In the genomic region with DNA sequence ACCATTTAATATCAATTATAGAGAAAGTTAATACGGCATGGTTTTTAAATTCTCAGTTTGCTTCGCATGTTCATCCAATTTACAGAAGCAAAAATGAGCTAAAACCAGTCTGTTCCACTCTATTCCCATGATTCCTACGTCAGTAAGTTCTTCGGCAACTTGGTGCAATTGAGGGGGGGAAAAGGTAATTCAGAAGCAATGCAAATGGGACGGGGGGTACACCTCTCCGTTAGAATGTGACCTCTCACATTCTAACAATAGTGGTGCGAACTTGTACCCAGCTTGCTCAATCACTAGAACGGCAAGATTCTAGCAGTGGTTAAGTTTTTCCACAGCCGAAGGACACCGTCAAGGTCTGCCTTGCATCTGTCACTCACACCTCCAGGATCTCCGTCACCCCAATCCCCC, we compare ENCODE assay signal across 8 cellular contexts. TPM values are rescaled to one million over a fixed set of nuclear protein-coding genes. Genes with fewer than 3 reads are reported as not detected.
A peak's percentile ranks its signal among the peaks of the same experiment; 100 is the strongest.
DNase-seq lines count a peak whose midpoint lies in the region; ATAC-seq, FAIRE-seq and TF ChIP-seq lines count a peak whose summit lies in the region.

No MANE protein-coding gene starts in this region.

- H3K36me3 Mint-ChIP-seq in activated CD4-positive, alpha-beta memory T cell treated with anti-CD3 and anti-CD28 coated beads, Interleukin-2, amount 10 ng/mL, durations not matched to agents 7 days and 5 days (ENCODE audit: low read depth): peaks cover 8% of the 10 kb centered on the region

- H3K27me3 ChIP-seq in AG04450 (ENCODE audit: control insufficient read depth, insufficient read depth, low read length) (no peaks in the 10 kb centered on the region), heart right ventricle (no peaks in the 10 kb centered on the region)

- H3K36me3 ChIP-seq in HEK293 (ENCODE audit: control insufficient read depth in 2 of 2, insufficient read depth in 1 of 2, low read length in 2 of 2) (peaks cover 0 to 13% of the 10 kb centered on the region in 2 experiments; a peak in 1 of 3 replicates), heart right ventricle (peaks cover 0 to 4% (median 0%) of the 10 kb centered on the region in 9 donors)

- peaks cover 19% of the 10 kb centered on the region for H3K4me1 Mint-ChIP-seq in activated CD4-positive, alpha-beta memory T cell treated with anti-CD3 and anti-CD28 coated beads, Interleukin-2, amount 10 ng/mL, durations not matched to agents 7 days and 5 days

- H3K9me3 Mint-ChIP-seq in activated CD4-positive, alpha-beta memory T cell treated with anti-CD3 and anti-CD28 coated beads, Interleukin-2, amount 10 ng/mL, durations not matched to agents 7 days and 5 days: no peaks in the 10 kb centered on the region

- ATAC-seq in heart right ventricle: peak in 7 of 8 donors; percentile 13 to 54 (median 18)
- ATAC-seq in sciatic nerve: peak; percentile 3
- no peak for ATAC-seq in GM21423 (IDR thresholded peaks at IDR 0.05; ENCODE audit: unreplicated experiment)
- no peak for ATAC-seq in HG03039 (IDR thresholded peaks at IDR 0.05; ENCODE audit: unreplicated experiment)

- no peak for TF ChIP-seq CTCF in AG04450 (IDR thresholded peaks at IDR 0.05; ENCODE audit: low read depth, low read length)
- no peak for TF ChIP-seq CTCF in HEK293 (tag by site-specific recombination; IDR thresholded peaks at IDR 0.05)
- TF ChIP-seq CTCF in heart right ventricle (IDR thresholded peaks at IDR 0.05): no peak
- TF ChIP-seq CTCF in D721Med (IDR thresholded peaks at IDR 0.05; ENCODE audit: insufficient read depth, missing control alignments): no peak

- H3K4me1 ChIP-seq in HEK293 (ENCODE audit: control insufficient read depth, insufficient read depth, low read length) (no peaks in the 10 kb centered on the region), heart right ventricle (peaks cover 0 to 24% (median 14%) of the 10 kb centered on the region in 9 donors)

- peaks cover 3% of the 10 kb centered on the region for H3K27me3 Mint-ChIP-seq in activated CD4-positive, alpha-beta memory T cell treated with anti-CD3 and anti-CD28 coated beads, Interleukin-2, amount 10 ng/mL, durations not matched to agents 7 days and 5 days

- H3K4me3 ChIP-seq in AG04450 (ENCODE audit: low read depth, low read length) (peak overlapping the region; percentile 81), HEK293 (ENCODE audit: low read depth, low read length) (peak overlapping the region; percentile 88), heart right ventricle (peak overlapping the region; percentile 72 to 100 (median 92))

- H3K9me3 ChIP-seq in AG04450 (ENCODE audit: control insufficient read depth, insufficient read depth, low read length) (no peaks in the 10 kb centered on the region), HEK293 (ENCODE audit: control insufficient read depth, insufficient read depth, low read depth, low read length) (no peaks in the 10 kb centered on the region), heart right ventricle (no peaks in the 10 kb centered on the region)

- DNase-seq in AG04450 (ENCODE audit: low read depth, low spot score) (no peak), heart right ventricle (no peak), sciatic nerve (ENCODE audit: low spot score) (no peak), D721Med (ENCODE audit: insufficient read length, low spot score) (no peak)
- DNase-seq in activated CD4-positive, alpha-beta memory T cell treated with anti-CD3 and anti-CD28 coated beads, Interleukin-2, amount 10 ng/mL, durations not matched to agents 7 days and 5 days: no peak

- intact Hi-C loops in heart right ventricle (cut with DNase I): loop anchor here in 1 of 10 donors (10.0 kb wide), 1 partner anchor 294 kb away; a partner anchor contains a TSS
- intact Hi-C loops in sciatic nerve (cut with DNase I): no loop called here

- WGBS in heart right ventricle, 2 donors: 3 to 5% methylated on average over 11 of the region's 11 CpGs

- H3K27ac ChIP-seq in AG04450 (ENCODE audit: low read depth, low read length) (no peak overlapping the region), HEK293 (ENCODE audit: extremely low read depth, low read depth, low read length) (peak overlapping the region; percentile 59; the same call in 1 of the 2 replicates), heart right ventricle (peak overlapping the region in 9 of 10 donors; percentile 70 to 92 (median 83))

- CTCF ChIA-PET in AG04450 (lab: Charles Lee): interaction anchor here (1.0 kb wide), 1 partner anchor 26 kb away, joined by 4 read pairs; a partner anchor contains a TSS
- CTCF ChIA-PET in HEK293 (lab: Yijun Ruan, JAX): interaction anchor here (0.7 kb wide), 1 partner anchor 41 kb away, joined by 4 read pairs; no protein-coding TSS in a partner anchor
- CTCF ChIA-PET in activated CD4-positive, alpha-beta memory T cell treated with anti-CD3 and anti-CD28 coated beads, Interleukin-2, amount 10 ng/mL, durations not matched to agents 7 days and 5 days (lab: Charles Lee): interaction anchor here (0.6 kb wide), 1 partner anchor 186 kb away, joined by 6 read pairs; no protein-coding TSS in a partner anchor

- no peak for FAIRE-seq in D721Med (lab: Jason Lieb, UNC)

- no peak overlapping the region for H3K27ac Mint-ChIP-seq in activated CD4-positive, alpha-beta memory T cell treated with anti-CD3 and anti-CD28 coated beads, Interleukin-2, amount 10 ng/mL, durations not matched to agents 7 days and 5 days

- POLR2A ChIA-PET in AG04450 (lab: Yijun Ruan, JAX) (no interaction called here), HEK293 (lab: Yijun Ruan, JAX) (interaction anchor here (1.0 to 1.5 kb wide), 2 partner anchors 26 to 169 kb away, joined by 4 to 6 read pairs; a partner anchor contains a TSS)
- POLR2A ChIA-PET in activated CD4-positive, alpha-beta memory T cell treated with anti-CD3 and anti-CD28 coated beads, Interleukin-2, amount 10 ng/mL, durations not matched to agents 7 days and 5 days (lab: Charles Lee): interaction anchor here (1.1 to 1.9 kb wide), 3 partner anchors 25 to 169 kb away, joined by 3 to 7 read pairs (median 5); a partner anchor contains a TSS

- peak overlapping the region; percentile 82 for H3K4me3 Mint-ChIP-seq in activated CD4-positive, alpha-beta memory T cell treated with anti-CD3 and anti-CD28 coated beads, Interleukin-2, amount 10 ng/mL, durations not matched to agents 7 days and 5 days

TF ChIP-seq in HEK293, 187 proteins besides CTCF, POLR2A, EP300 and RAD21 (continues in another document):
- TF ChIP-seq, protein P1, sequence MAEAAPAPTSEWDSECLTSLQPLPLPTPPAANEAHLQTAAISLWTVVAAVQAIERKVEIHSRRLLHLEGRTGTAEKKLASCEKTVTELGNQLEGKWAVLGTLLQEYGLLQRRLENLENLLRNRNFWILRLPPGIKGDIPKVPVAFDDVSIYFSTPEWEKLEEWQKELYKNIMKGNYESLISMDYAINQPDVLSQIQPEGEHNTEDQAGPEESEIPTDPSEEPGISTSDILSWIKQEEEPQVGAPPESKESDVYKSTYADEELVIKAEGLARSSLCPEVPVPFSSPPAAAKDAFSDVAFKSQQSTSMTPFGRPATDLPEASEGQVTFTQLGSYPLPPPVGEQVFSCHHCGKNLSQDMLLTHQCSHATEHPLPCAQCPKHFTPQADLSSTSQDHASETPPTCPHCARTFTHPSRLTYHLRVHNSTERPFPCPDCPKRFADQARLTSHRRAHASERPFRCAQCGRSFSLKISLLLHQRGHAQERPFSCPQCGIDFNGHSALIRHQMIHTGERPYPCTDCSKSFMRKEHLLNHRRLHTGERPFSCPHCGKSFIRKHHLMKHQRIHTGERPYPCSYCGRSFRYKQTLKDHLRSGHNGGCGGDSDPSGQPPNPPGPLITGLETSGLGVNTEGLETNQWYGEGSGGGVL (tag by site-specific recombination; IDR thresholded peaks at IDR 0.05): peak; percentile 19; the same call in 1 of the 2 replicates
- TF ChIP-seq ZSCAN30 (tag by site-specific recombination; IDR thresholded peaks at IDR 0.05) (no peak), ZNF335 (tag by site-specific recombination; conservative IDR thresholded peaks at IDR 0.05) (peak; percentile 37)
- TF ChIP-seq, protein P2, sequence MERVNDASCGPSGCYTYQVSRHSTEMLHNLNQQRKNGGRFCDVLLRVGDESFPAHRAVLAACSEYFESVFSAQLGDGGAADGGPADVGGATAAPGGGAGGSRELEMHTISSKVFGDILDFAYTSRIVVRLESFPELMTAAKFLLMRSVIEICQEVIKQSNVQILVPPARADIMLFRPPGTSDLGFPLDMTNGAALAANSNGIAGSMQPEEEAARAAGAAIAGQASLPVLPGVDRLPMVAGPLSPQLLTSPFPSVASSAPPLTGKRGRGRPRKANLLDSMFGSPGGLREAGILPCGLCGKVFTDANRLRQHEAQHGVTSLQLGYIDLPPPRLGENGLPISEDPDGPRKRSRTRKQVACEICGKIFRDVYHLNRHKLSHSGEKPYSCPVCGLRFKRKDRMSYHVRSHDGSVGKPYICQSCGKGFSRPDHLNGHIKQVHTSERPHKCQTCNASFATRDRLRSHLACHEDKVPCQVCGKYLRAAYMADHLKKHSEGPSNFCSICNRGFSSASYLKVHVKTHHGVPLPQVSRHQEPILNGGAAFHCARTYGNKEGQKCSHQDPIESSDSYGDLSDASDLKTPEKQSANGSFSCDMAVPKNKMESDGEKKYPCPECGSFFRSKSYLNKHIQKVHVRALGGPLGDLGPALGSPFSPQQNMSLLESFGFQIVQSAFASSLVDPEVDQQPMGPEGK (tag by site-specific recombination; IDR thresholded peaks at IDR 0.05): peak; percentile 45; the same call in 1 of the 2 replicates

RNA-seq across cellular contexts. Expression of a gene that starts 0.7 kb away (rescaled TPM):
- 47.5 and 52.3 TPM in 2 replicates for polyA plus RNA-seq in AG04450 (2011; rRNA removed)
- 39.2 and 57.4 TPM in 2 replicates for polyA minus RNA-seq in AG04450 (2011; rRNA and poly(A)+ RNA removed)
- 10 to 100 TPM; 13.2 to 15.3 TPM for total RNA-seq in activated CD4-positive, alpha-beta memory T cell treated with anti-CD3 and anti-CD28 coated beads, Interleukin-2, amount 10 ng/mL, durations not matched to agents 7 days and 5 days
- total RNA-seq in heart right ventricle: 100 to 1,000 TPM in 1 of 10 donors, 10 to 100 TPM in 9; 39.4 to 100 (median 50.3) TPM
- polyA plus RNA-seq in heart right ventricle: 10 to 100 TPM; 14.3 to 33.3 TPM
- total RNA-seq in sciatic nerve: 26.4 TPM

RNA-seq across cellular contexts. Expression of a gene that starts 25.9 kb away (rescaled TPM):
- 38.9 and 44.8 TPM in 2 replicates for polyA plus RNA-seq in AG04450 (2011; rRNA removed)
- polyA minus RNA-seq in AG04450 (2011; rRNA and poly(A)+ RNA removed): 22.8 and 38.7 TPM in 2 replicates
- 10 to 100 TPM; 30.5 to 32.4 TPM for total RNA-seq in activated CD4-positive, alpha-beta memory T cell treated with anti-CD3 and anti-CD28 coated beads, Interleukin-2, amount 10 ng/mL, durations not matched to agents 7 days and 5 days
- total RNA-seq in heart right ventricle: 10 to 100 TPM in 1 of 10 donors, 1 to 10 TPM in 9; 3.0 to 10.2 (median 6.2) TPM
- polyA plus RNA-seq in heart right ventricle: 1 to 10 TPM; 4.7 to 6.7 TPM
- total RNA-seq in sciatic nerve: 15.3 TPM

Comparison
In these comparisons a context has a peak if more than half of its experiments do, and no peak if none do; other contexts are left out.
1. ATAC-seq: peak in heart right ventricle (7 of 8) and sciatic nerve (single experiment); none in GM21423 (single experiment) and HG03039 (single experiment).
2. Peak in every context shown above with its lines, with median percentiles within 50 percentile points of each other: H3K4me3 ChIP-seq.